8 cellular contexts compared by ENCODE assay signal in the genomic region with DNA sequence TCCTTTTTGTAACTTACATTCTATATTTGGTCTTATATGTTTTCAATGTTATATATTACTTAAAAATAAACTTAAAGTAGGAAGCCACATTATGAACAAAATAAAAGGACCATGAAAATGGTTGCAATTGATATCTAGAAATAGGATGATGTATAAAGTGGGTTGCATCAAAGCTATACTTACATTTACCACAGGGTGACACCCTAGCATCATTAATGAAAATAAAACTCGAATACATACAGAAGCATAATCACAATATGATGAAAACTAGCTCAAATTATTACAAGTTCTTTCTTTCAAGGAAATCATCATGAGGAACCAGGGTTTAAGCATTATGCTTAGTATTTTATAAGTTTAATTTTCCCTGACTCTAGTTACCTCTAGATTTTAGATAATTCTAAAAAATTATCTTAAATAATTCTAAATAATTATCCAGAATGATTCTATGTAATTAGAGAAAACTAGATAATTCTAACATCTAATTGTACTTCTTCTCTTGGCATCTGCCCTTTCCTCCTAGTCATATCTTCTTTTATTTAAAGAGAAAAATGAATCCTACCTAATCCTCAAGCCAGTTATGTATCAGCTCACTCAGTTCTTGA. TPM values are rescaled to one million over a fixed set of nuclear protein-coding genes. Genes with fewer than 3 reads are reported as not detected.
DNase-seq lines count a peak whose midpoint lies in the region; ATAC-seq, FAIRE-seq and TF ChIP-seq lines count a peak whose summit lies in the region.

No MANE protein-coding gene starts in this region.

- H3K9me2 ChIP-seq in PC-9 (ENCODE audit: insufficient read depth) = no peaks in the 10 kb centered on the region

- H3K27me3 ChIP-seq in PC-9 (ENCODE audit: insufficient read depth, low read depth) (peaks cover 20% of the 10 kb centered on the region; the same call in 1 of the 2 replicates), pancreas (peaks cover 0 to 9% (median 2%) of the 10 kb centered on the region in 4 donors)

- POLR2A ChIA-PET in AG04449 (lab: Yijun Ruan, JAX) = no interaction called here
- POLR2A ChIA-PET in PC-9 (lab: Charles Lee; ENCODE audit: unreplicated experiment) = interaction anchor here (0.6 kb wide), 2 partner anchors 422 to 1515 kb away, joined by 3 read pairs; no protein-coding TSS in a partner anchor

- no peaks in the 10 kb centered on the region for H3F3A ChIP-seq in PC-9 (ENCODE audit: insufficient read depth, low read depth)

- H3K36me3 ChIP-seq in PC-9 (ENCODE audit: low read depth) = no peaks in the 10 kb centered on the region
- no peaks in the 10 kb centered on the region for H3K36me3 ChIP-seq in pancreas

- intact Hi-C loops in PC-9 (cut with micrococcal nuclease; ENCODE audit: unreplicated experiment) (loop anchor here (1.0 to 2.0 kb wide), 3 partner anchors 428 to 1934 kb away; no protein-coding TSS in a partner anchor), pancreas (cut with DNase I) (loop anchor here in 2 of 3 donors (10.0 kb wide), 2 partner anchors 424 to 714 kb away; no protein-coding TSS in a partner anchor)

- WGBS in pancreas, 2 donors = 0% methylated on average over 1 of the region's 1 CpG

- H3K9me3 ChIP-seq in PC-9 (ENCODE audit: insufficient read depth, low read depth) (no peaks in the 10 kb centered on the region), pancreas (no peaks in the 10 kb centered on the region)

- no peaks in the 10 kb centered on the region for H3K79me2 ChIP-seq in PC-9 (ENCODE audit: low read depth)

- TF ChIP-seq CTCF in AG04449 (IDR thresholded peaks at IDR 0.05; ENCODE audit: insufficient read depth, low read length, missing control alignments) (peak; percentile 44), PC-9 (conservative IDR thresholded peaks at IDR 0.05) (peak; percentile 85), pancreas (IDR thresholded peaks at IDR 0.05) (peak in 3 of 4 donors; percentile 35 to 49 (median 40))

- no peak for TF ChIP-seq POLR2A in GM12891 (IDR thresholded peaks at IDR 0.05; ENCODE audit: low read depth, low read length)

- H3K4me1 ChIP-seq in PC-9 (replicated peaks; ENCODE audit: insufficient read depth) (no peaks in the 10 kb centered on the region), pancreas (no peaks in the 10 kb centered on the region)

- H3K27ac ChIP-seq in PC-9 (no peak overlapping the region), pancreas (no peak overlapping the region)

- BruUV-seq in PC-9 (replicated peaks; lab: Mats Ljungman, UMichigan) = no TSS peak

- no peak overlapping the region for H3K4me2 ChIP-seq in PC-9

- no peaks in the 10 kb centered on the region for H4K20me1 ChIP-seq in PC-9 (ENCODE audit: insufficient read depth)

- peak; percentile 65 for FAIRE-seq in GM12891 (lab: Jason Lieb, UNC)
- peak; percentile 97 for FAIRE-seq in pancreas (lab: Jason Lieb, UNC)

- DNase-seq in AG04449 (ENCODE audit: low read depth, low spot score) (no peak), GM12891 (ENCODE audit: insufficient read length, low spot score) (no peak), PC-9 (no peak), fibroblast of gingiva (ENCODE audit: low read depth) (peak; percentile 29), pancreas (no peak)
- DNase-seq in effector CD8-positive, alpha-beta T cell (lab: John Stamatoyannopoulos, UW) = no peak
- no peak for DNase-seq in activated CD4-positive, alpha-beta T cell treated with anti-CD3 and anti-CD28 coated beads, Interleukin-2, amount 50 U/mL, for 48 hours

- ATAC-seq in pancreas (peak; percentile 73 to 85 (median 82)), HG03354 (IDR thresholded peaks at IDR 0.05; ENCODE audit: poor library complexity, severe bottlenecking, unreplicated experiment) (no peak)

- no peak overlapping the region for H3K4me3 ChIP-seq in AG04449 (ENCODE audit: low read depth, low read length)
- no peak overlapping the region for H3K4me3 ChIP-seq in PC-9
- H3K4me3 ChIP-seq in pancreas = no peak overlapping the region

- CTCF ChIA-PET in AG04449 (lab: Yijun Ruan, JAX) (interaction anchor here (0.5 to 10.5 kb wide), 21 partner anchors 9 to 1263 kb away, joined by 3 to 167 read pairs (median 4); no protein-coding TSS in a partner anchor), PC-9 (lab: Charles Lee) (interaction anchor here (0.5 to 2.0 kb wide), 8 partner anchors 428 to 1265 kb away, joined by 3 to 18 read pairs (median 4); no protein-coding TSS in a partner anchor)

- no peak overlapping the region for H2AFZ ChIP-seq in PC-9

TF ChIP-seq in GM12891, 5 proteins besides CTCF, POLR2A, EP300 and RAD21:
- TF ChIP-seq TAF1 (IDR thresholded peaks at IDR 0.05; ENCODE audit: low read depth, low read length) (no peak), PAX5 (IDR thresholded peaks at IDR 0.05; ENCODE audit: insufficient read depth, low read length, severe bottlenecking) (no peak), POLR2AphosphoS5 (IDR thresholded peaks at IDR 0.05; ENCODE audit: low read depth, low read length) (no peak), SPI1 (IDR thresholded peaks at IDR 0.05; ENCODE audit: low read depth, low read length) (no peak), POU2F2 (IDR thresholded peaks at IDR 0.05; ENCODE audit: low read depth, low read length) (no peak)

RNA-seq across cellular contexts. Expression of gene TAS2R7, which starts 31.2 kb away (rescaled TPM):
- polyA plus RNA-seq in GM12891 (2012; ENCODE audit: low read depth, missing spikeins) = not detected
- total RNA-seq in PC-9 (2021) (not detected in 2 replicates), pancreas (not detected)
- not detected for polyA plus RNA-seq in pancreas

RNA-seq across cellular contexts. Expression of gene TAS2R8, which starts 35.9 kb away (rescaled TPM):
- not detected for polyA plus RNA-seq in GM12891 (2012; ENCODE audit: low read depth, missing spikeins)
- total RNA-seq in PC-9 (2021) (not detected in 2 replicates), pancreas (not detected)
- under 1 TPM in 1 of 2 donors, not detected in 1; 0.09 TPM for polyA plus RNA-seq in pancreas

RNA-seq across cellular contexts. Expression of gene TAS2R9, which starts 38.7 kb away (rescaled TPM):
- not detected for polyA plus RNA-seq in GM12891 (2012; ENCODE audit: low read depth, missing spikeins)
- not detected in 2 replicates for total RNA-seq in PC-9 (2021)
- not detected for total RNA-seq in pancreas
- polyA plus RNA-seq in pancreas = not detected

RNA-seq across cellular contexts. Expression of gene YBX3, which starts 48.1 kb away (rescaled TPM):
- polyA plus RNA-seq in GM12891 (2012; ENCODE audit: low read depth, missing spikeins) = 132 TPM
- total RNA-seq in PC-9 (2021) (567 and 613 TPM in 2 replicates), pancreas (100 to 1,000 TPM; 241 to 444 (median 317) TPM)
- 100 to 1,000 TPM; 323 to 352 TPM for polyA plus RNA-seq in pancreas

RNA-seq across cellular contexts. Expression of gene TAS2R10, which starts 54.9 kb away (rescaled TPM):
- polyA plus RNA-seq in GM12891 (2012; ENCODE audit: low read depth, missing spikeins) = not detected
- total RNA-seq in PC-9 (2021) (1.4 and 2.2 TPM in 2 replicates), pancreas (under 1 TPM in 3 of 6 donors, not detected in 3; 0.17 to 0.28 (median 0.25) TPM)
- under 1 TPM in 1 of 2 donors, not detected in 1; 0.14 TPM for polyA plus RNA-seq in pancreas
